Comparison of ENCODE assay signal across 8 cellular contexts in the genomic region with DNA sequence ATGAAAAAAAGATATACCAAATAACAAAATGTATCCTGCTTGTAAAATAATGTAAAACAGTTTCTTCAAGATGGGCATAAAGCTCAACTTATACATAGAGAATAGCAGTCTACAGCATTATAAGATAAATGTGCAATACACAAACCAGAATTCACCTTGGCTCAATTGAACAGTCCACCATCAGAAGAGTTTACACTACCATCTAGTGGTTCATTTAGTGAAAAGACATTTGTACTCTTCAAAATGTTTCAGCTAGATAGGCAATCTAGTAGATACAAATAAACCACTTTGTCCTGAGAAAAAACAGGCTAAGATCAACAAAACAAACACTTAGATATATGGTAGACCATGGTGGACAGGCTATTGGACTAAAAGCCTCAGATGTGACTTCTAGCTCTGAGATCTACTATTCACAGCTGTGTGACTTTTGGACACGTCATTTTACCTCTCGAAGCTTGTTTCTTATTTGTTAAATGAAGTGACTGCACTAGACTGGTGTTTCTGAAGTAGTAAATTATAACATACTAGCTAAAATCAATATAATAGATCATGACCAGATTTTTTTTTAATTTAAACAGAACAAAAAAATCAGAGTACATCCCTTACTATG. TPM values are rescaled to one million over a fixed set of nuclear protein-coding genes. Genes with fewer than 3 reads are reported as not detected.
A peak's percentile ranks its signal among the peaks of the same experiment; 100 is the strongest.
DNase-seq lines count a peak whose midpoint lies in the region; ATAC-seq and TF ChIP-seq lines count a peak whose summit lies in the region.

No MANE protein-coding gene starts in this region.

- no peak overlapping the region for H3K27ac ChIP-seq in coronary artery

- peak; percentile 61 for TF ChIP-seq CTCF in GM13977 (IDR thresholded peaks at IDR 0.05; ENCODE audit: extremely low read depth, insufficient read depth, missing control alignments)
- peak; percentile 36 for TF ChIP-seq CTCF in coronary artery (IDR thresholded peaks at IDR 0.05)

- no peak for ATAC-seq in HG03159 (IDR thresholded peaks at IDR 0.05; ENCODE audit: unreplicated experiment)

- DNase-seq in ACHN = peak; percentile 40
- peak; percentile 33 for DNase-seq in GM13977 (ENCODE audit: low spot score)
- DNase-seq in NCI-H345 treated with DMSO at 0.1 percent for 48 hours (lab: John Stamatoyannopoulos, UW; ENCODE audit: unreplicated experiment) = peak; percentile 26
- no peak for DNase-seq in coronary artery (ENCODE audit: low spot score)
- DNase-seq in lung microvascular endothelial cell (ENCODE audit: low read depth in 2 of 2) = peak; percentile 72 to 77
- no peak for DNase-seq in activated CD4-positive, alpha-beta T cell treated with anti-CD3 and anti-CD28 coated beads, Interleukin-2, amount 50 U/mL, for 1 hour
- no peak for DNase-seq in islet precursor cell

- in situ Hi-C loops in ACHN (cut with HindIII; ENCODE audit: low pct_ligation_motif_present, low pct_unique_long_range_greater_than_20kb, low sequenced_read_pairs) = no loop called here
- in situ Hi-C loops in GM13977 (cut with MboI; ENCODE audit: low pct_unique_long_range_greater_than_20kb, low sequenced_read_pairs, unreplicated experiment) = loop anchor here (10.0 to 25.0 kb wide), 2 partner anchors 251 to 419 kb away; partner anchors contain the start of gene MLANA

- H3K4me3 ChIP-seq in coronary artery = no peak overlapping the region

RNA-seq across cellular contexts. Expression of gene TPD52L3, which starts 22.1 kb away (rescaled TPM):
- not detected in 2 replicates for total RNA-seq in lung microvascular endothelial cell

Comparison
In these comparisons a context has a peak if more than half of its experiments do, and no peak if none do; other contexts are left out.
1. DNase-seq: peak in ACHN (single experiment), GM13977 (single experiment), NCI-H345 treated with DMSO at 0.1 percent for 48 hours (single experiment) and lung microvascular endothelial cell (2 of 2); none in coronary artery (single experiment), activated CD4-positive, alpha-beta T cell treated with anti-CD3 and anti-CD28 coated beads, Interleukin-2, amount 50 U/mL, for 1 hour (single experiment) and islet precursor cell (single experiment).